Comparison of ENCODE assay signal across 16 cellular contexts in the genomic region with DNA sequence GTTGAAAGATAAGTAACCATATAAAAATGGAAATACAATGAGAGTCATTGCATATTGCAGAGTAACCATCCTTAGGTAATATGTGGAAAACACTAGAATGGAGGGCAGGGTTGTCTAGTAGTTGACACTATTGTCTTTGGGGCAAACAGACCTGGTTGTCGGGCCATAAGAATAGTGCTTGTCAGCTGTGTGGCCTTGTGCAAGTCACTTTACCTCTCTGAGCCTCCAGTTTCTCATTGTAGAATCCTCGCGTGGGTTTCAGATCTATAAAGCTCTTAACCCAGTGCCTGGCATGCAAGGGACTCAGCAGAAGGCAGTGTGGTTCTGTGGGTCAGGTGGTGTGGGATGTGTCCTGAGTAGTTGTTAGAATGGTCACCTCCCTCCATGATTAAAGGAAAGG.
DNase-seq lines count a peak whose midpoint lies in the region; ATAC-seq, FAIRE-seq and TF ChIP-seq lines count a peak whose summit lies in the region.
"Had no signal": no experiment of that assay in that cellular context is flagged by ENCODE, and none has a peak within 500 bp of the region (broad histone marks: within the 10 kb centered on the region; RNA-seq: fewer than 3 reads in every experiment).

No MANE protein-coding gene starts in this region.

- peak; percentile 42 for FAIRE-seq in urothelium cell line (lab: Jason Lieb, UNC)
- FAIRE-seq: GM19239 had no signal

- POLR2A ChIA-PET in HEK293 (lab: Yijun Ruan, JAX) = no interaction called here

- no peaks in the 10 kb centered on the region for H3K9me3 Mint-ChIP-seq in activated naive CD4-positive, alpha-beta T cell treated with anti-CD3 and anti-CD28 coated beads, Interleukin-2, amount 50 U/mL, for 24 hours
- no peaks in the 10 kb centered on the region for H3K9me3 Mint-ChIP-seq in memory B cell
- H3K9me3 Mint-ChIP-seq: CD4-positive, alpha-beta T cell had no signal

- peak overlapping the region; percentile 76 for H3K27ac Mint-ChIP-seq in activated naive CD4-positive, alpha-beta T cell treated with anti-CD3 and anti-CD28 coated beads, Interleukin-2, amount 50 U/mL, for 24 hours
- peak overlapping the region; percentile 8 for H3K27ac Mint-ChIP-seq in memory B cell
- H3K27ac Mint-ChIP-seq: B cell had no signal

- H3K4me1 Mint-ChIP-seq in activated naive CD4-positive, alpha-beta T cell treated with anti-CD3 and anti-CD28 coated beads, Interleukin-2, amount 50 U/mL, for 24 hours = no peaks in the 10 kb centered on the region
- no peaks in the 10 kb centered on the region for H3K4me1 Mint-ChIP-seq in memory B cell
- H3K4me1 Mint-ChIP-seq: B cell had no signal

- ATAC-seq in memory B cell (ENCODE audit: low read depth) (no peak), HG02798 (IDR thresholded peaks at IDR 0.05; ENCODE audit: poor library complexity, unreplicated experiment) (no peak)

- peaks cover 8% of the 10 kb centered on the region for H3K36me3 Mint-ChIP-seq in activated naive CD4-positive, alpha-beta T cell treated with anti-CD3 and anti-CD28 coated beads, Interleukin-2, amount 50 U/mL, for 24 hours
- peaks cover 21% of the 10 kb centered on the region for H3K36me3 Mint-ChIP-seq in memory B cell

- H3K27ac ChIP-seq in HEK293 (ENCODE audit: extremely low read depth, low read depth, low read length) = no peak overlapping the region

- no peaks in the 10 kb centered on the region for H3K27me3 Mint-ChIP-seq in activated naive CD4-positive, alpha-beta T cell treated with anti-CD3 and anti-CD28 coated beads, Interleukin-2, amount 50 U/mL, for 24 hours
- H3K27me3 Mint-ChIP-seq in memory B cell = no peaks in the 10 kb centered on the region
- H3K27me3 Mint-ChIP-seq: B cell; CD4-positive, alpha-beta T cell had no signal

- no peak for DNase-seq in activated naive CD4-positive, alpha-beta T cell (lab: John Stamatoyannopoulos, UW)
- DNase-seq in memory B cell (ENCODE audit: low spot score in 2 of 2) = no peak
- DNase-seq in urothelium cell line (ENCODE audit: low spot score) = no peak
- DNase-seq in NCI-H187 (lab: John Stamatoyannopoulos, UW) = no peak
- no peak for DNase-seq in NCI-H748 (lab: John Stamatoyannopoulos, UW; ENCODE audit: unreplicated experiment)
- DNase-seq: C1 segment of cervical spinal cord; Caco-2; CD4-positive, alpha-beta T cell; DMS53; GF-D8; HCEC 1CT had no signal

- no peak overlapping the region for H3K4me3 Mint-ChIP-seq in activated naive CD4-positive, alpha-beta T cell treated with anti-CD3 and anti-CD28 coated beads, Interleukin-2, amount 50 U/mL, for 24 hours
- no peak overlapping the region for H3K4me3 Mint-ChIP-seq in memory B cell
- H3K4me3 Mint-ChIP-seq: B cell; CD4-positive, alpha-beta T cell had no signal

- no peaks in the 10 kb centered on the region for H3K4me1 ChIP-seq in HEK293 (ENCODE audit: control insufficient read depth, insufficient read depth, low read length)
- H3K4me1 ChIP-seq: Caco-2 had no signal

- H3K4me3 ChIP-seq in HEK293 (ENCODE audit: low read depth, low read length) = no peak overlapping the region

- H3K9me3 ChIP-seq in HEK293 (ENCODE audit: control insufficient read depth, insufficient read depth, low read depth, low read length) = no peaks in the 10 kb centered on the region
- H3K9me3 ChIP-seq: Caco-2 had no signal

- CTCF ChIA-PET in HEK293 (lab: Yijun Ruan, JAX) = interaction anchor here (0.6 to 0.8 kb wide), 3 partner anchors 18 to 147 kb away, joined by 3 to 5 read pairs (median 3); no protein-coding TSS in a partner anchor

- no peak for TF ChIP-seq CTCF in HEK293 (tag by site-specific recombination; IDR thresholded peaks at IDR 0.05)

- peaks cover 41 to 91% of the 10 kb centered on the region in 2 experiments for H3K36me3 ChIP-seq in HEK293 (ENCODE audit: control insufficient read depth in 2 of 2, insufficient read depth in 1 of 2, low read length in 2 of 2)

TF ChIP-seq in HEK293, 187 proteins besides CTCF, POLR2A, EP300 and RAD21:
- TF ChIP-seq ZNF768 (tag by site-specific recombination; IDR thresholded peaks at IDR 0.05) (peak; percentile 27; the same call in 1 of the 2 replicates), PRDM1 (tag by site-specific recombination; IDR thresholded peaks at IDR 0.05) (no peak)
- TF ChIP-seq, protein P1, sequence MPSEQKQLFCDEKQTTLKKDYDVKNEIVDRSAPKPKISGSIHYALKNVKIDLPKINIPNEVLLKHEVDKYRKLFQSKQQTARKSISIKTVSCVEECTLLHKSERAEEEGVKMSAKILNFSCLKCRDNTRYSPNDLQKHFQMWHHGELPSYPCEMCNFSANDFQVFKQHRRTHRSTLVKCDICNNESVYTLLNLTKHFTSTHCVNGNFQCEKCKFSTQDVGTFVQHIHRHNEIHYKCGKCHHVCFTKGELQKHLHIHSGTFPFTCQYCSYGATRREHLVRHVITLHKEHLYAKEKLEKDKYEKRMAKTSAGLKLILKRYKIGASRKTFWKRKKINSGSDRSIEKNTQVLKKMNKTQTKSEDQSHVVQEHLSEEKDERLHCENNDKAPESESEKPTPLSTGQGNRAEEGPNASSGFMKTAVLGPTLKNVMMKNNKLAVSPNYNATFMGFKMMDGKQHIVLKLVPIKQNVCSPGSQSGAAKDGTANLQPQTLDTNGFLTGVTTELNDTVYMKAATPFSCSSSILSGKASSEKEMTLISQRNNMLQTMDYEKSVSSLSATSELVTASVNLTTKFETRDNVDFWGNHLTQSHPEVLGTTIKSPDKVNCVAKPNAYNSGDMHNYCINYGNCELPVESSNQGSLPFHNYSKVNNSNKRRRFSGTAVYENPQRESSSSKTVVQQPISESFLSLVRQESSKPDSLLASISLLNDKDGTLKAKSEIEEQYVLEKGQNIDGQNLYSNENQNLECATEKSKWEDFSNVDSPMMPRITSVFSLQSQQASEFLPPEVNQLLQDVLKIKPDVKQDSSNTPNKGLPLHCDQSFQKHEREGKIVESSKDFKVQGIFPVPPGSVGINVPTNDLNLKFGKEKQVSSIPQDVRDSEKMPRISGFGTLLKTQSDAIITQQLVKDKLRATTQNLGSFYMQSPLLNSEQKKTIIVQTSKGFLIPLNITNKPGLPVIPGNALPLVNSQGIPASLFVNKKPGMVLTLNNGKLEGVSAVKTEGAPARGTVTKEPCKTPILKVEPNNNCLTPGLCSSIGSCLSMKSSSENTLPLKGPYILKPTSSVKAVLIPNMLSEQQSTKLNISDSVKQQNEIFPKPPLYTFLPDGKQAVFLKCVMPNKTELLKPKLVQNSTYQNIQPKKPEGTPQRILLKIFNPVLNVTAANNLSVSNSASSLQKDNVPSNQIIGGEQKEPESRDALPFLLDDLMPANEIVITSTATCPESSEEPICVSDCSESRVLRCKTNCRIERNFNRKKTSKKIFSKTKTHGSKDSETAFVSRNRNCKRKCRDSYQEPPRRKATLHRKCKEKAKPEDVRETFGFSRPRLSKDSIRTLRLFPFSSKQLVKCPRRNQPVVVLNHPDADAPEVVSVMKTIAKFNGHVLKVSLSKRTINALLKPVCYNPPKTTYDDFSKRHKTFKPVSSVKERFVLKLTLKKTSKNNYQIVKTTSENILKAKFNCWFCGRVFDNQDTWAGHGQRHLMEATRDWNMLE (tag by site-specific recombination; conservative IDR thresholded peaks at IDR 0.05; ENCODE audit: low read depth) = no peak
TF ChIP-seq in HEK293: peak in this region for 1.
